Comparison of ENCODE assay signal across 1 cellular context in the genomic region with DNA sequence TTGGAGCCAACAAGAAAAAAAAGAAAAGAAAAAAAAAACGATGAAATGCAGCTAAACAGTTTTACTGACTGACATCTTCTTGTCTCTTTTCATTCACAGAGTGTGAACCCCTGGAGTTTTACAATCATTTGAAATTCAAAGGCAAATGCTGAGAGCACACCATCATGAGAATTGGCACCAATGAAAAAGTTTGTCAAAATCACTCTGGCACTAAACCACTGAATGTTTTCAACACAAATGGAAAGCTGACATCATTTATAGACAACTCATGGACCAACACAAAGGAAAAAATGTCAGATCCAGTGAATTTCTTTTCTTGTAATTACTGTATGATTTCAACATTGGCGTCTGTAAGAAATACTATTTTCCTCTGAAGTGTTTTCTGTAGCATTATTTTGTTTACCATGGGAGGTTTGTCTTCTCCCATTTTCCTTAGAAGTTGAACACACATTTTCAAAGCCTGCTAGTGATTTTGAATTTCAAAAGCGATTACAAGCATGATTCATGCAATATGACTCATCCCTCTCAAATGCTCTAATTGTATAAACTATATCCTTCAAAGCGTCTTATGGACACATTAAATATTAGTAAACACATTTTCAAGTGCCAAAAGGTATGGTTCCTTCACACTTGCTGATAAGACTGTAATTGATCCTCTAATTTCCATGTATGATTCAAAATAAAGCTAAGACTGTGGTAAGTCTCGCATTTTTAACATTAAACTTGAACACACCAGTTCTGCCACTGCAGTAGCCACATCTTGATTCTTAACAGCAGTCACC.
TF ChIP-seq lines count a peak whose summit lies in the region.

No MANE protein-coding gene starts in this region.

TF ChIP-seq in H1, 55 proteins besides CTCF, POLR2A, EP300 and RAD21 (continued from another document):
- no peak for TF ChIP-seq CHD1 (IDR thresholded peaks at IDR 0.05; ENCODE audit: low read depth, low read length)
- no peak for TF ChIP-seq CEBPB (IDR thresholded peaks at IDR 0.05; ENCODE audit: low read depth, low read length)
- no peak for TF ChIP-seq POU5F1 (IDR thresholded peaks at IDR 0.05; ENCODE audit: low read depth, low read length)
- no peak for TF ChIP-seq HDAC6 (IDR thresholded peaks at IDR 0.05; ENCODE audit: low read depth, low read length)
- TF ChIP-seq GABPA (IDR thresholded peaks at IDR 0.05; ENCODE audit: borderline replicate concordance, insufficient read depth, low read length), result no peak
- TF ChIP-seq BACH1 (IDR thresholded peaks at IDR 0.05; ENCODE audit: low read length), result no peak
- TF ChIP-seq SIRT6 (IDR thresholded peaks at IDR 0.05; ENCODE audit: low read length), result no peak
- no peak for TF ChIP-seq EZH2 (IDR thresholded peaks at IDR 0.05; ENCODE audit: low read depth, low read length, severe bottlenecking)
- TF ChIP-seq, protein P1, sequence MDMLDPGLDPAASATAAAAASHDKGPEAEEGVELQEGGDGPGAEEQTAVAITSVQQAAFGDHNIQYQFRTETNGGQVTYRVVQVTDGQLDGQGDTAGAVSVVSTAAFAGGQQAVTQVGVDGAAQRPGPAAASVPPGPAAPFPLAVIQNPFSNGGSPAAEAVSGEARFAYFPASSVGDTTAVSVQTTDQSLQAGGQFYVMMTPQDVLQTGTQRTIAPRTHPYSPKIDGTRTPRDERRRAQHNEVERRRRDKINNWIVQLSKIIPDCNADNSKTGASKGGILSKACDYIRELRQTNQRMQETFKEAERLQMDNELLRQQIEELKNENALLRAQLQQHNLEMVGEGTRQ (IDR thresholded peaks at IDR 0.05; ENCODE audit: low read length), result no peak
- no peak for TF ChIP-seq NANOG (IDR thresholded peaks at IDR 0.05; ENCODE audit: insufficient read depth, low read depth, low read length, poor library complexity, severe bottlenecking)
